9 cellular contexts compared by ENCODE assay signal in genomic region chr18:60385693-60386092, GRCh38. TPM values are rescaled to one million over a fixed set of nuclear protein-coding genes. Genes with fewer than 3 reads are reported as not detected.
"Had no signal": no experiment of that assay in that cellular context is flagged by ENCODE, and none has a peak within 500 bp of the region (broad histone marks: within the 10 kb centered on the region; RNA-seq: fewer than 3 reads in every experiment).

No MANE protein-coding gene starts in this region.

- H3K9ac ChIP-seq: GM23248 had no signal

- H3K4me3 ChIP-seq: GM23248, K562 had no signal

- DNase-seq: GM23248, GOT3, H9, HCEC 1CT, KG1 had no signal

- H3K27ac ChIP-seq: GM23248 had no signal

- ATAC-seq: K562 had no signal

- H2AFZ ChIP-seq: GM23248 had no signal

- FAIRE-seq: H54, HTR-8/SVneo, K562 had no signal

RNA-seq across cellular contexts. Expression of gene MC4R, which starts 13.1 kb away (rescaled TPM):
- total RNA-seq: H9, HT-29, K562 had no signal
- polyA plus RNA-seq: K562 had no signal
